Comparison of ENCODE assay signal across 15 cellular contexts in genomic region chr4:94827481-94828110, GRCh38.
DNase-seq lines count a peak whose midpoint lies in the region; TF ChIP-seq lines count a peak whose summit lies in the region.
"Had no signal": no experiment of that assay in that cellular context is flagged by ENCODE, and none has a peak within 500 bp of the region (broad histone marks: within the 10 kb centered on the region; RNA-seq: fewer than 3 reads in every experiment).

No MANE protein-coding gene starts in this region.

- H3K36me3 ChIP-seq in mammary epithelial cell (ENCODE audit: insufficient read depth, low read length) (no peaks in the 10 kb centered on the region), uterus (no peaks in the 10 kb centered on the region)

- intact Hi-C loops in mammary epithelial cell (cut with micrococcal nuclease) (loop anchor here (5.0 kb wide), 2 partner anchors 70 to 260 kb away; partner anchors contain the start of gene BMPR1B), uterus (cut with DNase I; ENCODE audit: low total_unique reads) (no loop called here)

- peak overlapping the region; percentile 36 for H3K9ac ChIP-seq in mammary epithelial cell (ENCODE audit: insufficient read depth, low read length)

- H3K4me1 ChIP-seq in mammary epithelial cell (ENCODE audit: insufficient read depth, low read length) (peaks cover 25% of the 10 kb centered on the region), uterus (no peaks in the 10 kb centered on the region)

- no peak for TF ChIP-seq CTCF in AG04449 (IDR thresholded peaks at IDR 0.05; ENCODE audit: insufficient read depth, low read length, missing control alignments)
- TF ChIP-seq CTCF in mammary epithelial cell (conservative IDR thresholded peaks at IDR 0.05 in 1 of 2, IDR thresholded peaks at IDR 0.05 in 1 of 2; ENCODE audit: extremely low read depth in 1 of 2, insufficient read depth in 1 of 2, low read depth in 1 of 2, low read length in 2 of 2): no peak
- no peak for TF ChIP-seq CTCF in uterus (IDR thresholded peaks at IDR 0.05)

- 8% methylated on average over 5 of the region's 5 CpGs for WGBS in mammary epithelial cell (ENCODE audit: low coverage, missing lambda C conversion rate)

- TF ChIP-seq POLR2A in uterus (IDR thresholded peaks at IDR 0.05): no peak

- H4K20me1 ChIP-seq in mammary epithelial cell (ENCODE audit: insufficient read depth, low read length): no peaks in the 10 kb centered on the region

- POLR2A ChIA-PET in AG04449 (lab: Yijun Ruan, JAX): no interaction called here

- no peaks in the 10 kb centered on the region for H3K27me3 ChIP-seq in mammary epithelial cell (ENCODE audit: insufficient read depth, low read length)
- H3K27me3 ChIP-seq in uterus: no peaks in the 10 kb centered on the region

- no peaks in the 10 kb centered on the region for H3K79me2 ChIP-seq in mammary epithelial cell (ENCODE audit: insufficient read depth, low read length)

- dilution Hi-C loops in mammary epithelial cell (cut with HindIII; ENCODE audit: low sequenced_read_pairs): no loop called here

- H3K9me3 ChIP-seq in mammary epithelial cell (replicated peaks; ENCODE audit: insufficient read depth, low read length): no peaks in the 10 kb centered on the region
- no peaks in the 10 kb centered on the region for H3K9me3 ChIP-seq in uterus

- peak overlapping the region; percentile 92 for H3K27ac ChIP-seq in mammary epithelial cell (ENCODE audit: insufficient read depth, low read depth, low read length)
- H3K27ac ChIP-seq in uterus: no peak overlapping the region

- BruUV-seq in mammary epithelial cell (replicated peaks; lab: Mats Ljungman, UMichigan): TSS peak; percentile 91

- DNase-seq in AG04449 (ENCODE audit: low read depth, low spot score): peak; percentile 21
- peak; percentile 76 for DNase-seq in HS-5 (ENCODE audit: low read depth)
- DNase-seq in mammary epithelial cell: peak; percentile 88
- DNase-seq in kidney tubule cell (ENCODE audit: low spot score): peak; percentile 88
- DNase-seq in uterus: no peak
- no peak for DNase-seq in midbrain (lab: John Stamatoyannopoulos, UW)
- no peak for DNase-seq in stimulated activated CD4-positive, alpha-beta T cell treated with anti-CD3 and anti-CD28 coated beads, Interleukin-2, amount 100 ng/mL, for 24 hours
- no peak for DNase-seq in activated CD8-positive, alpha-beta memory T cell treated with anti-CD3 and anti-CD28 coated beads, Interleukin-2, amount 50 U/mL, for 48 hours
- DNase-seq: central memory CD4-positive, alpha-beta T cell; COR-L47; GOT3; NCI-H2171 treated with DMSO at 0.1 percent for 48 hours; retina; stimulated activated CD8-positive, alpha-beta memory T cell treated with anti-CD3 and anti-CD28 coated beads, Interleukin-4, amount 100 ng/mL, for 48 hours; T-cell had no signal

- in situ Hi-C loops in mammary epithelial cell (cut with MboI; ENCODE audit: low sequenced_read_pairs in 2 of 2): no loop called here

- CTCF ChIA-PET in AG04449 (lab: Yijun Ruan, JAX): no interaction called here
- CTCF ChIA-PET in mammary epithelial cell (lab: Charles Lee; ENCODE audit: low non-redundant PET): no interaction called here

- H3K4me3 ChIP-seq in AG04449 (ENCODE audit: low read depth, low read length) (no peak overlapping the region), mammary epithelial cell (replicated peaks in 1 of 3; ENCODE audit: insufficient read depth in 1 of 3, low read depth in 2 of 3, low read length in 3 of 3) (peak overlapping the region in 2 of 3 experiments; percentile 31 to 45), uterus (no peak overlapping the region)

- H3K4me2 ChIP-seq in mammary epithelial cell (ENCODE audit: insufficient read depth, low read depth, low read length): peak overlapping the region; percentile 77

- H2AFZ ChIP-seq in mammary epithelial cell (ENCODE audit: low read depth, low read length): no peak overlapping the region

Comparison
In these comparisons a context has a peak if more than half of its experiments do, and no peak if none do; other contexts are left out.
1. DNase-seq: peak in AG04449 (single experiment), HS-5 (single experiment), mammary epithelial cell (single experiment) and kidney tubule cell (single experiment); none in uterus (0 of 2), midbrain (single experiment), stimulated activated CD4-positive, alpha-beta T cell treated with anti-CD3 and anti-CD28 coated beads, Interleukin-2, amount 100 ng/mL, for 24 hours (0 of 2) and activated CD8-positive, alpha-beta memory T cell treated with anti-CD3 and anti-CD28 coated beads, Interleukin-2, amount 50 U/mL, for 48 hours (single experiment).
2. H3K4me3 ChIP-seq: peak in mammary epithelial cell (2 of 3); none in AG04449 (single experiment) and uterus (0 of 2).